Comparison of ENCODE assay signal across 19 cellular contexts in the genomic region with DNA sequence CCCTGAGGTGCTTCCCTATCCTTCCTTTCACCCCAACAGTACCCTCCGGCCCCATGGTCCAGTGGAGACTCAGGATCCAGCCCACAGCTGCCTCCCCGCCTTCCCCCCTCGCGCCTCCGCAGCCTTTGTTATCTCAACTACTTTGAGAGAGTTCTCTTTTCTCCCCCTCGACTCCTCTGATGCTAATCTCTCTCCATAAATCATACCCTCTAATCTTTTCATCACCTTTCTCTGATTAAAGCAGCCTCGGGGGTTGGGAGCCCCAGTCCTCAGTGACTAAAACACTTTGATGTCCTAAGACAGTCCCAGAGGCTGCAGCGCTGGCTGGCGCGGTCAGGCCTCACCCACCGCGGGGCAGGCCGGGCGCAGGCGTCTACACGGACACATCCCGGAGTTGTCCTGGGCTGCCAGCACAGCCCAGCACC.
"Had no signal": no experiment of that assay in that cellular context is flagged by ENCODE, and none has a peak within 500 bp of the region (broad histone marks: within the 10 kb centered on the region; RNA-seq: fewer than 3 reads in every experiment).

No MANE protein-coding gene starts in this region.

- H3K4me1 ChIP-seq: ascending aorta, breast epithelium, psoas muscle, transverse colon had no signal

- H3K36me3 ChIP-seq: ascending aorta, breast epithelium, lower lobe of right lung, suprapubic skin, transverse colon had no signal

- H3K4me3 Mint-ChIP-seq: activated B cell treated with CpG ODN at 0.5 μM for 24 hours; activated CD4-positive, alpha-beta memory T cell treated with anti-CD3 and anti-CD28 coated beads, Interleukin-2, amount 10 ng/mL, durations not matched to agents 7 days and 5 days; activated naive CD4-positive, alpha-beta T cell treated with anti-CD3 and anti-CD28 coated beads for 36 hours; activated T-cell treated with anti-CD3 and anti-CD28 coated beads, Interleukin-2, amount 50 U/mL, for 4 hours; neural crest cell; stimulated activated naive CD8-positive, alpha-beta T cell treated with anti-CD3 and anti-CD28 coated beads, Interleukin-15, amount 100 ng/mL, for 72 hours; T-cell had no signal

- ATAC-seq: activated T-cell treated with anti-CD3 and anti-CD28 coated beads, Interleukin-2, amount 50 U/mL, for 4 hours; left cardiac atrium; psoas muscle; right cardiac atrium; stimulated activated naive CD8-positive, alpha-beta T cell treated with anti-CD3 and anti-CD28 coated beads, Interleukin-15, amount 100 ng/mL, for 72 hours had no signal

- H3K9me3 Mint-ChIP-seq: activated B cell treated with CpG ODN at 0.5 μM for 24 hours; activated CD4-positive, alpha-beta memory T cell treated with anti-CD3 and anti-CD28 coated beads, Interleukin-2, amount 10 ng/mL, durations not matched to agents 7 days and 5 days; activated naive CD4-positive, alpha-beta T cell treated with anti-CD3 and anti-CD28 coated beads for 36 hours; activated T-cell treated with anti-CD3 and anti-CD28 coated beads, Interleukin-2, amount 50 U/mL, for 4 hours; neural crest cell; stimulated activated naive CD8-positive, alpha-beta T cell treated with anti-CD3 and anti-CD28 coated beads, Interleukin-15, amount 100 ng/mL, for 72 hours; T-cell had no signal

- H3K4me1 Mint-ChIP-seq: activated B cell treated with CpG ODN at 0.5 μM for 24 hours had no signal

- DNase-seq: activated B cell treated with CpG ODN at 0.5 μM for 24 hours; activated CD4-positive, alpha-beta memory T cell treated with anti-CD3 and anti-CD28 coated beads, Interleukin-2, amount 10 ng/mL, durations not matched to agents 7 days and 5 days; activated CD4-positive, alpha-beta T cell treated with anti-CD3 and anti-CD28 coated beads for 4 hours; activated naive CD4-positive, alpha-beta T cell treated with anti-CD3 and anti-CD28 coated beads for 36 hours; activated T-cell treated with anti-CD3 and anti-CD28 coated beads, Interleukin-2, amount 50 U/mL, for 4 hours; effector CD4-positive, alpha-beta T cell; left cardiac atrium; lower lobe of right lung; psoas muscle; right cardiac atrium; stimulated activated naive CD8-positive, alpha-beta T cell treated with anti-CD3 and anti-CD28 coated beads, Interleukin-15, amount 100 ng/mL, for 72 hours; T-cell; transverse colon had no signal

- H3K9me3 ChIP-seq: ascending aorta, breast epithelium, lower lobe of right lung, psoas muscle, suprapubic skin, transverse colon had no signal

- H3K4me3 ChIP-seq: ascending aorta, breast epithelium, coronary artery, hepatocyte, lower lobe of right lung, psoas muscle, suprapubic skin, transverse colon had no signal

- H3K27ac ChIP-seq: ascending aorta, breast epithelium, coronary artery, hepatocyte, lower lobe of right lung, psoas muscle, suprapubic skin, transverse colon had no signal

- H3K27ac Mint-ChIP-seq: activated B cell treated with CpG ODN at 0.5 μM for 24 hours; activated CD4-positive, alpha-beta memory T cell treated with anti-CD3 and anti-CD28 coated beads, Interleukin-2, amount 10 ng/mL, durations not matched to agents 7 days and 5 days; activated naive CD4-positive, alpha-beta T cell treated with anti-CD3 and anti-CD28 coated beads for 36 hours; T-cell had no signal
